ENCODE assay signal across 15 cellular contexts in genomic region chr9:21936161-21936560, GRCh38. TPM values are rescaled to one million over a fixed set of nuclear protein-coding genes. Genes with fewer than 3 reads are reported as not detected.
DNase-seq lines count a peak whose midpoint lies in the region; ATAC-seq, FAIRE-seq and TF ChIP-seq lines count a peak whose summit lies in the region.
"Had no signal": no experiment of that assay in that cellular context is flagged by ENCODE, and none has a peak within 500 bp of the region (broad histone marks: within the 10 kb centered on the region; RNA-seq: fewer than 3 reads in every experiment).

No MANE protein-coding gene starts in this region.

- POLR2A ChIA-PET in SK-N-SH (lab: Yijun Ruan, JAX) = no interaction called here

- WGBS in SK-N-SH (ENCODE audit: low lambda C conversion rate) = 89% methylated on average over 1 of the region's 1 CpG

- no peak for TF ChIP-seq EP300 in SK-N-SH (IDR thresholded peaks at IDR 0.05; ENCODE audit: borderline replicate concordance in 1 of 2, low read depth in 1 of 2, low read length in 1 of 2)

- no peak for ATAC-seq in SK-N-SH treated with all-trans-retinoic acid at 6 μM for 48 hours
- ATAC-seq: HCT116 had no signal

- H3K9ac ChIP-seq in SK-N-SH (no peak overlapping the region), keratinocyte (ENCODE audit: control insufficient read depth, extremely low read depth, insufficient read depth, low read length) (no peak overlapping the region)
- H3K9ac ChIP-seq: BLaER1 treated with 17β-estradiol and CSF1 and Interleukin-3, amounts not matched to agents 10 nM and 100 nM had no signal

- no peak overlapping the region for H2AFZ ChIP-seq in SK-N-SH (ENCODE audit: low read depth)
- H2AFZ ChIP-seq in keratinocyte (ENCODE audit: control insufficient read depth, low read length) = no peak overlapping the region

- H3K4me3 ChIP-seq in SK-N-SH (ENCODE audit: low read depth in 2 of 2, low read length in 1 of 2) (no peak overlapping the region), fibroblast of mammary gland (ENCODE audit: control insufficient read depth, low read depth, low read length) (no peak overlapping the region), keratinocyte (ENCODE audit: control insufficient read depth in 2 of 3, extremely low read depth in 1 of 3, insufficient read depth in 2 of 3, low read depth in 1 of 3, low read length in 3 of 3) (no peak overlapping the region), HAP-1 (no peak overlapping the region)
- H3K4me3 ChIP-seq: BLaER1 treated with 17β-estradiol and CSF1 and Interleukin-3, amounts not matched to agents 10 nM and 100 nM had no signal

- H3K27me3 ChIP-seq in SK-N-SH (ENCODE audit: insufficient read depth) = no peaks in the 10 kb centered on the region
- H3K27me3 ChIP-seq in keratinocyte (ENCODE audit: control insufficient read depth, extremely low read depth, insufficient read depth, low read length) = no peaks in the 10 kb centered on the region
- H3K27me3 ChIP-seq in HAP-1 (ENCODE audit: low read depth) = no peaks in the 10 kb centered on the region
- H3K27me3 ChIP-seq: BLaER1 treated with 17β-estradiol and CSF1 and Interleukin-3, amounts not matched to agents 10 nM and 100 nM had no signal

- no peaks in the 10 kb centered on the region for H3K36me3 ChIP-seq in SK-N-SH (replicated peaks in 1 of 2; ENCODE audit: control insufficient read depth in 1 of 2, insufficient read depth in 2 of 2, low read length in 1 of 2)
- H3K36me3 ChIP-seq in keratinocyte (ENCODE audit: control insufficient read depth in 2 of 2, extremely low read depth in 1 of 2, insufficient read depth in 2 of 2, low read length in 2 of 2) = no peaks in the 10 kb centered on the region
- no peaks in the 10 kb centered on the region for H3K36me3 ChIP-seq in HAP-1 (replicated peaks)

- H3K4me1 ChIP-seq in SK-N-SH (ENCODE audit: control insufficient read depth in 1 of 2, insufficient read depth in 2 of 2, low read depth in 1 of 2, low read length in 1 of 2) (no peaks in the 10 kb centered on the region), keratinocyte (ENCODE audit: control insufficient read depth, extremely low read depth, insufficient read depth, low read length) (peaks cover 22% of the 10 kb centered on the region), HAP-1 (peaks cover 15% of the 10 kb centered on the region)

- H3K79me2 ChIP-seq in SK-N-SH (ENCODE audit: insufficient read depth) (no peaks in the 10 kb centered on the region), keratinocyte (ENCODE audit: control insufficient read depth, insufficient read depth, low read length) (no peaks in the 10 kb centered on the region)

- in situ Hi-C loops in HAP-1 (cut with MboI; ENCODE audit: low sequenced_read_pairs) = no loop called here

- no peak overlapping the region for H3K27ac ChIP-seq in SK-N-SH (ENCODE audit: low read depth in 2 of 2, low read length in 1 of 2)
- no peak overlapping the region for H3K27ac ChIP-seq in keratinocyte (ENCODE audit: control insufficient read depth, insufficient read depth, low read length)
- H3K27ac ChIP-seq: 22Rv1; BLaER1 treated with 17β-estradiol and CSF1 and Interleukin-3, amounts not matched to agents 10 nM and 100 nM; HL-60 had no signal

- TF ChIP-seq CTCF in SK-N-SH (IDR thresholded peaks at IDR 0.05) (no peak), fibroblast of mammary gland (conservative IDR thresholded peaks at IDR 0.05; ENCODE audit: control insufficient read depth, insufficient read depth, low read depth, low read length) (no peak), keratinocyte (optimal IDR thresholded peaks at IDR 0.05 in 1 of 3, IDR thresholded peaks at IDR 0.05 in 1 of 3, conservative IDR thresholded peaks at IDR 0.05 in 1 of 3; ENCODE audit: extremely low read depth in 1 of 3, insufficient read depth in 2 of 3, low read length in 3 of 3) (no peak)

- no peak overlapping the region for H3K4me2 ChIP-seq in SK-N-SH
- no peak overlapping the region for H3K4me2 ChIP-seq in keratinocyte (ENCODE audit: control insufficient read depth, extremely low read depth, insufficient read depth, low read depth, low read length)
- H3K4me2 ChIP-seq: BLaER1 treated with 17β-estradiol and CSF1 and Interleukin-3, amounts not matched to agents 10 nM and 100 nM had no signal

- no peak for DNase-seq in SK-N-SH
- peak; percentile 4 for DNase-seq in fibroblast of mammary gland (ENCODE audit: low read depth)
- no peak for DNase-seq in keratinocyte (ENCODE audit: low read depth, low spot score)
- no peak for DNase-seq in activated naive CD4-positive, alpha-beta T cell treated with Interleukin-2 at 50 U/mL for 16 hours
- DNase-seq in HAP-1 (ENCODE audit: low spot score in 2 of 2) = no peak
- DNase-seq in SKM-1 (lab: John Stamatoyannopoulos, UW; ENCODE audit: unreplicated experiment) = no peak
- DNase-seq: AML-193; CD4-positive, CD25-positive, alpha-beta regulatory T cell; DMS53 had no signal

- no peaks in the 10 kb centered on the region for H3K9me1 ChIP-seq in keratinocyte (ENCODE audit: control insufficient read depth, extremely low read depth, insufficient read depth, low read length)

- CTCF ChIA-PET in SK-N-SH (lab: Yijun Ruan, JAX) = no interaction called here

- H3K9me2 ChIP-seq in SK-N-SH = no peaks in the 10 kb centered on the region

- no peak for TF ChIP-seq RAD21 in SK-N-SH (IDR thresholded peaks at IDR 0.05; ENCODE audit: low read length)

- H3F3A ChIP-seq in SK-N-SH (replicated peaks; ENCODE audit: insufficient read depth) = peaks cover 8% of the 10 kb centered on the region

- FAIRE-seq in keratinocyte (lab: Jason Lieb, UNC) = peak; percentile 56

- H3K9me3 ChIP-seq in SK-N-SH = no peaks in the 10 kb centered on the region
- no peaks in the 10 kb centered on the region for H3K9me3 ChIP-seq in keratinocyte (ENCODE audit: control insufficient read depth, low read depth, low read length)
- no peaks in the 10 kb centered on the region for H3K9me3 ChIP-seq in HAP-1

- dilution Hi-C loops in keratinocyte (cut with MboI; ENCODE audit: extremely low pct_ligation_motif_present, low sequenced_read_pairs) = no loop called here

- H4K20me1 ChIP-seq in SK-N-SH (ENCODE audit: insufficient read depth) = no peaks in the 10 kb centered on the region
- H4K20me1 ChIP-seq in keratinocyte (ENCODE audit: control insufficient read depth, extremely low read depth, insufficient read depth, low read length) = no peaks in the 10 kb centered on the region
- H4K20me1 ChIP-seq: BLaER1 treated with 17β-estradiol and CSF1 and Interleukin-3, amounts not matched to agents 10 nM and 100 nM had no signal

TF ChIP-seq in SK-N-SH, 30 proteins besides CTCF, POLR2A, EP300 and RAD21 (continues in another document):
- TF ChIP-seq CHD2 (IDR thresholded peaks at IDR 0.05; ENCODE audit: low read length, partially characterized antibody) = no peak
- TF ChIP-seq, protein P1, sequence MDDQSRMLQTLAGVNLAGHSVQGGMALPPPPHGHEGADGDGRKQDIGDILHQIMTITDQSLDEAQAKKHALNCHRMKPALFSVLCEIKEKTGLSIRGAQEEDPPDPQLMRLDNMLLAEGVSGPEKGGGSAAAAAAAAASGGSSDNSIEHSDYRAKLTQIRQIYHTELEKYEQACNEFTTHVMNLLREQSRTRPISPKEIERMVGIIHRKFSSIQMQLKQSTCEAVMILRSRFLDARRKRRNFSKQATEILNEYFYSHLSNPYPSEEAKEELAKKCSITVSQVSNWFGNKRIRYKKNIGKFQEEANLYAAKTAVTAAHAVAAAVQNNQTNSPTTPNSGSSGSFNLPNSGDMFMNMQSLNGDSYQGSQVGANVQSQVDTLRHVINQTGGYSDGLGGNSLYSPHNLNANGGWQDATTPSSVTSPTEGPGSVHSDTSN (IDR thresholded peaks at IDR 0.05) = no peak
- TF ChIP-seq FOXM1 (IDR thresholded peaks at IDR 0.05; ENCODE audit: low read depth) = no peak
- no peak for TF ChIP-seq SMC3 (IDR thresholded peaks at IDR 0.05; ENCODE audit: low read depth, low read length)
- TF ChIP-seq MXI1 (IDR thresholded peaks at IDR 0.05; ENCODE audit: low read depth, low read length) = no peak
- no peak for TF ChIP-seq RXRA (IDR thresholded peaks at IDR 0.05; ENCODE audit: borderline replicate concordance, low read depth)
- TF ChIP-seq JUND (IDR thresholded peaks at IDR 0.05) = no peak
- no peak for TF ChIP-seq NFIC (IDR thresholded peaks at IDR 0.05; ENCODE audit: borderline replicate concordance)
- TF ChIP-seq RFX5 (IDR thresholded peaks at IDR 0.05; ENCODE audit: low read length) = no peak
- no peak for TF ChIP-seq TAF1 (IDR thresholded peaks at IDR 0.05; ENCODE audit: borderline replicate concordance, low read depth, low read length)
- TF ChIP-seq SIN3A (IDR thresholded peaks at IDR 0.05; ENCODE audit: borderline replicate concordance, low read depth, low read length) = no peak
- no peak for TF ChIP-seq RCOR1 (IDR thresholded peaks at IDR 0.05; ENCODE audit: low read length)
- no peak for TF ChIP-seq NRF1 (IDR thresholded peaks at IDR 0.05; ENCODE audit: low read depth, low read length)
- TF ChIP-seq TEAD4 (IDR thresholded peaks at IDR 0.05; ENCODE audit: borderline replicate concordance, insufficient read depth) = no peak
- TF ChIP-seq FOSL2 (IDR thresholded peaks at IDR 0.05; ENCODE audit: borderline replicate concordance, low read depth) = no peak

RNA-seq across cellular contexts. Expression of gene CDKN2A, which starts 58.0 kb away (rescaled TPM):
- 34.1 and 41.4 TPM in 2 replicates for polyA plus RNA-seq in SK-N-SH (2012; rRNA removed)
- polyA plus RNA-seq in SK-N-SH (2012; cell fraction: cytosol; rRNA removed) = 28.3 and 35.3 TPM in 2 replicates
- 31.9 and 66.5 TPM in 2 replicates for polyA plus RNA-seq in SK-N-SH (2012; cell fraction: nucleus; rRNA removed)
- 65.1 to 125 TPM (median 65.3 TPM) in 3 replicates for polyA plus RNA-seq in keratinocyte
- 6.5 TPM for polyA plus RNA-seq in keratinocyte (2011; ENCODE audit: low read depth)
- polyA plus RNA-seq in keratinocyte (2011; cell fraction: cytosol; rRNA removed) = 80.4 and 163 TPM in 2 replicates
- 46.8 and 77.8 TPM in 2 replicates for polyA plus RNA-seq in keratinocyte (2011; cell fraction: nucleus; rRNA removed)
- polyA plus RNA-seq in keratinocyte (2012; ENCODE audit: low replicate concordance) = 48.9 and 98.0 TPM in 2 replicates
- polyA minus RNA-seq in keratinocyte = 7.4 to 19.5 TPM (median 14.6 TPM) in 3 replicates
- 207 TPM for polyA minus RNA-seq in keratinocyte (2011; cell fraction: cytosol; rRNA and poly(A)+ RNA removed)
- 23.7 and 31.8 TPM in 2 replicates for polyA minus RNA-seq in keratinocyte (2011; cell fraction: nucleus; rRNA and poly(A)+ RNA removed)

RNA-seq across cellular contexts. Expression of gene CDKN2B-AS1, which starts 58.4 kb away (rescaled TPM):
- polyA plus RNA-seq in SK-N-SH (2012; rRNA removed) = 0.25 and 0.44 TPM in 2 replicates
- 0.43 and 0.45 TPM in 2 replicates for polyA plus RNA-seq in SK-N-SH (2012; cell fraction: cytosol; rRNA removed)
- polyA plus RNA-seq in SK-N-SH (2012; cell fraction: nucleus; rRNA removed) = 0.35 and 1.1 TPM in 2 replicates
- polyA plus RNA-seq in keratinocyte = 0.61 to 1.4 TPM (median 1.1 TPM) in 3 replicates
- 0.47 TPM for polyA plus RNA-seq in keratinocyte (2011; ENCODE audit: low read depth)
- polyA plus RNA-seq in keratinocyte (2011; cell fraction: cytosol; rRNA removed) = 0.35 and 0.73 TPM in 2 replicates
- polyA plus RNA-seq in keratinocyte (2011; cell fraction: nucleus; rRNA removed) = 1.9 and 2.1 TPM in 2 replicates
- 0.33 and 0.52 TPM in 2 replicates for polyA plus RNA-seq in keratinocyte (2012; ENCODE audit: low replicate concordance)
- polyA minus RNA-seq in keratinocyte = 1.4 to 2.5 TPM in 2 of 3 replicates, not detected in the other
- polyA minus RNA-seq in keratinocyte (2011; cell fraction: cytosol; rRNA and poly(A)+ RNA removed) = not detected
- polyA minus RNA-seq in keratinocyte (2011; cell fraction: nucleus; rRNA and poly(A)+ RNA removed) = 2.3 and 5.0 TPM in 2 replicates
- polyA plus RNA-seq: H1 had no signal
